In genomic region chr15:95596487-95596886, GRCh38 we compare ENCODE assay signal across 2 cellular contexts.
A peak's percentile ranks its signal among the peaks of the same experiment; 100 is the strongest.
TF ChIP-seq lines count a peak whose summit lies in the region.

No MANE protein-coding gene starts in this region.

TF ChIP-seq in GM23338, 12 proteins besides CTCF, POLR2A, EP300 and RAD21 (continued from another document):
- TF ChIP-seq ZNF462 (CRISPR knock-in tag; IDR thresholded peaks at IDR 0.05), result peak; percentile 86
TF ChIP-seq in GM23338: peak in this region for 1.

TF ChIP-seq in WTC11, 78 proteins besides CTCF, POLR2A, EP300 and RAD21 (continued from another document):
- no peak for TF ChIP-seq ZNF281 (CRISPR knock-in tag; IDR thresholded peaks at IDR 0.05)
- no peak for TF ChIP-seq CDX4 (CRISPR knock-in tag; IDR thresholded peaks at IDR 0.05; ENCODE audit: borderline replicate concordance)
- no peak for TF ChIP-seq HMGXB4 (CRISPR knock-in tag; IDR thresholded peaks at IDR 0.05)
- TF ChIP-seq USF1 (CRISPR knock-in tag; IDR thresholded peaks at IDR 0.05), result no peak
- no peak for TF ChIP-seq NFATC4 (CRISPR knock-in tag; IDR thresholded peaks at IDR 0.05)
- TF ChIP-seq ERG (CRISPR knock-in tag; IDR thresholded peaks at IDR 0.05), result no peak
- TF ChIP-seq E2F4 (CRISPR knock-in tag; IDR thresholded peaks at IDR 0.05; ENCODE audit: borderline replicate concordance, low read depth), result no peak
- no peak for TF ChIP-seq ZSCAN18 (CRISPR knock-in tag; IDR thresholded peaks at IDR 0.05)
- TF ChIP-seq MLX (CRISPR knock-in tag; IDR thresholded peaks at IDR 0.05), result no peak
- no peak for TF ChIP-seq ZNF317 (CRISPR knock-in tag; IDR thresholded peaks at IDR 0.05; ENCODE audit: borderline replicate concordance, low read depth)
